ENCODE assay signal across 20 cellular contexts in genomic region chr1:38125016-38125415, GRCh38.
"Had no signal": no experiment of that assay in that cellular context is flagged by ENCODE, and none has a peak within 500 bp of the region (broad histone marks: within the 10 kb centered on the region; RNA-seq: fewer than 3 reads in every experiment).

No MANE protein-coding gene starts in this region.

- H3K27ac ChIP-seq: brain microvascular endothelial cell had no signal

- ATAC-seq: activated CD4-positive, CD25-positive, alpha-beta regulatory T cell treated with anti-CD3 and anti-CD28 coated beads, Interleukin-2, amount 50 U/mL, for 24 hours; activated CD8-positive, alpha-beta T cell treated with anti-CD3 and anti-CD28 coated beads for 36 hours; activated T-cell treated with anti-CD3 and anti-CD28 coated beads, Interleukin-2, amount 50 U/mL, for 72 hours; PC-3 had no signal

- H3K27me3 ChIP-seq: brain microvascular endothelial cell had no signal

- H3K36me3 ChIP-seq: brain microvascular endothelial cell had no signal

- FAIRE-seq: RCC 7860 had no signal

- DNase-seq: activated CD4-positive, alpha-beta T cell treated with anti-CD3 and anti-CD28 coated beads for 4 hours; activated CD8-positive, alpha-beta memory T cell treated with anti-CD3 and anti-CD28 coated beads, Interleukin-2, amount 50 U/mL, for 4 hours; activated CD8-positive, alpha-beta T cell treated with anti-CD3 and anti-CD28 coated beads for 36 hours; activated gamma-delta T cell treated with Interleukin-2 at 50 U/mL for 16 hours; activated naive CD4-positive, alpha-beta T cell treated with anti-CD3 and anti-CD28 coated beads, Interleukin-2, amount 10 ng/mL, durations not matched to agents 7 days and 5 days; activated naive CD8-positive, alpha-beta T cell treated with anti-CD3 and anti-CD28 coated beads for 36 hours; activated T-cell treated with anti-CD3 and anti-CD28 coated beads, Interleukin-2, amount 50 U/mL, for 72 hours; brain microvascular endothelial cell; caudate nucleus; KG1; NCI-H1092; NCI-H1417; NCI-H1694; NCI-H2029; NCI-H345; NCI-H510A; PC-3; SHP77 treated with DMSO at 0.1 percent for 48 hours had no signal
